ENCODE assay signal across 17 cellular contexts in genomic region chr15:49906976-49907375, GRCh38.
"Had no signal": no experiment of that assay in that cellular context is flagged by ENCODE, and none has a peak within 500 bp of the region (broad histone marks: within the 10 kb centered on the region; RNA-seq: fewer than 3 reads in every experiment).

No MANE protein-coding gene starts in this region.

- H2AFZ ChIP-seq: neural progenitor cell had no signal

- H3K4me3 ChIP-seq: breast epithelium, dorsolateral prefrontal cortex, gastrocnemius medialis, neural progenitor cell, thoracic aorta had no signal

- H3K36me3 ChIP-seq: breast epithelium, gastrocnemius medialis, neural progenitor cell, thoracic aorta, WERI-Rb-1 had no signal

- H3K4me1 ChIP-seq: breast epithelium, gastrocnemius medialis, neural progenitor cell had no signal

- DNase-seq: activated CD4-positive, alpha-beta T cell treated with anti-CD3 and anti-CD28 coated beads, Interleukin-2, amount 50 U/mL, for 1 hour; activated CD4-positive, CD25-positive, alpha-beta regulatory T cell treated with anti-CD3 and anti-CD28 coated beads, Interleukin-2, amount 50 U/mL, for 72 hours; activated T-cell treated with anti-CD3 and anti-CD28 coated beads, Interleukin-2, amount 50 U/mL, for 1 hour; dorsolateral prefrontal cortex; effector memory CD8-positive, alpha-beta T cell; gastrocnemius medialis; hypothalamus; left ventricle myocardium superior; stimulated activated CD4-positive, alpha-beta T cell treated with anti-CD3 and anti-CD28 coated beads, Interleukin-4, amount 100 ng/mL, for 24 hours; stimulated activated naive CD4-positive, alpha-beta T cell treated with Interleukin-2 at 50 U/mL for 16 hours; T-helper 1 cell; WERI-Rb-1 had no signal

- H3K9me3 ChIP-seq: gastrocnemius medialis had no signal

- H3K9ac ChIP-seq: neural progenitor cell had no signal

- ATAC-seq: activated naive CD4-positive, alpha-beta T cell treated with anti-CD3 and anti-CD28 coated beads, Interleukin-2, amount 50 U/mL, for 72 hours; effector memory CD8-positive, alpha-beta T cell; esophagus mucosa; gastrocnemius medialis; left ventricle myocardium superior had no signal

- H3K27me3 ChIP-seq: breast epithelium, dorsolateral prefrontal cortex, gastrocnemius medialis, neural progenitor cell had no signal

- H3K4me2 ChIP-seq: neural progenitor cell had no signal

- H3K27ac ChIP-seq: breast epithelium, dorsolateral prefrontal cortex, gastrocnemius medialis, neural progenitor cell, thoracic aorta, WERI-Rb-1 had no signal
